Comparison of ENCODE assay signal across 9 cellular contexts in genomic region chr3:130963878-130964277, GRCh38.
DNase-seq lines count a peak whose midpoint lies in the region; ATAC-seq, FAIRE-seq and TF ChIP-seq lines count a peak whose summit lies in the region.
"Had no signal": no experiment of that assay in that cellular context is flagged by ENCODE, and none has a peak within 500 bp of the region (broad histone marks: within the 10 kb centered on the region; RNA-seq: fewer than 3 reads in every experiment).

No MANE protein-coding gene starts in this region.

- no peaks in the 10 kb centered on the region for H4K20me1 ChIP-seq in endothelial cell of umbilical vein (replicated peaks; ENCODE audit: control insufficient read depth, extremely low read depth, insufficient read depth, low read length)

- H3K4me1 ChIP-seq in NT2/D1 (ENCODE audit: insufficient read depth, insufficient read length) (no peaks in the 10 kb centered on the region), endothelial cell of umbilical vein (ENCODE audit: control insufficient read depth, extremely low read depth, insufficient read depth, low read length) (peaks cover 21% of the 10 kb centered on the region), neutrophil (ENCODE audit: control insufficient read depth in 1 of 2, insufficient read depth in 1 of 2, low read depth in 1 of 2, low read length in 1 of 2) (peaks cover 18 to 31% of the 10 kb centered on the region in 2 experiments)

- POLR2A ChIA-PET in endothelial cell of umbilical vein (lab: Charles Lee): no interaction called here

- dilution Hi-C loops in endothelial cell of umbilical vein (cut with MboI; ENCODE audit: extremely low pct_ligation_motif_present, low sequenced_read_pairs): no loop called here

- no peak for FAIRE-seq in endothelial cell of umbilical vein (lab: Jason Lieb, UNC)

- peak overlapping the region; percentile 17 for H3K4me2 ChIP-seq in endothelial cell of umbilical vein (ENCODE audit: insufficient read depth, low read length)

- BruUV-seq in endothelial cell of umbilical vein (replicated peaks; lab: Mats Ljungman, UMichigan): no TSS peak

- CTCF ChIA-PET in endothelial cell of umbilical vein (lab: Charles Lee): interaction anchor here (0.8 to 1.2 kb wide), 3 partner anchors 8 to 237 kb away, joined by 3 to 4 read pairs (median 3); no protein-coding TSS in a partner anchor

- H3K9me1 ChIP-seq in endothelial cell of umbilical vein (replicated peaks; ENCODE audit: control insufficient read depth, extremely low read depth, insufficient read depth, low read length): no peaks in the 10 kb centered on the region

- TF ChIP-seq POLR2A in endothelial cell of umbilical vein (IDR thresholded peaks at IDR 0.05; ENCODE audit: low read depth, low read length): no peak

- H3K4me3 ChIP-seq in NT2/D1 (ENCODE audit: insufficient read length, low read depth) (no peak overlapping the region), endothelial cell of umbilical vein (replicated peaks in 1 of 3; ENCODE audit: insufficient read depth in 1 of 3, low read depth in 1 of 3, low read length in 3 of 3) (no peak overlapping the region), neutrophil (ENCODE audit: low read depth in 1 of 2, low read length in 1 of 2) (no peak overlapping the region)

- H3K9ac ChIP-seq in NT2/D1 (ENCODE audit: insufficient read length, low read depth) (no peak overlapping the region), endothelial cell of umbilical vein (replicated peaks; ENCODE audit: extremely low read depth, insufficient read depth, low read length) (no peak overlapping the region)

- intact Hi-C loops in endothelial cell of umbilical vein (cut with micrococcal nuclease): loop anchor here (2.0 kb wide), 1 partner anchor 69 kb away; the partner anchor contains the start of gene ATP2C1

- no peaks in the 10 kb centered on the region for H3K79me2 ChIP-seq in endothelial cell of umbilical vein (ENCODE audit: control insufficient read depth, insufficient read depth, low read length)

- H3K9me3 ChIP-seq in NT2/D1 (ENCODE audit: insufficient read depth, low read length) (no peaks in the 10 kb centered on the region), endothelial cell of umbilical vein (replicated peaks; ENCODE audit: control insufficient read depth, insufficient read depth, low read length) (no peaks in the 10 kb centered on the region), neutrophil (no peaks in the 10 kb centered on the region)

- no peak overlapping the region for H2AFZ ChIP-seq in endothelial cell of umbilical vein (ENCODE audit: low read depth, low read length)

- H3K27me3 ChIP-seq in NT2/D1 (ENCODE audit: insufficient read depth, insufficient read length) (no peaks in the 10 kb centered on the region), endothelial cell of umbilical vein (ENCODE audit: control insufficient read depth in 2 of 2, insufficient read depth in 2 of 2, low read length in 2 of 2) (no peaks in the 10 kb centered on the region), neutrophil (no peaks in the 10 kb centered on the region)

- DNase-seq in EL (peak; percentile 93), NT2/D1 (ENCODE audit: low read depth, low spot score) (peak; percentile 11), endothelial cell of umbilical vein (ENCODE audit: low read depth, low spot score) (peak; percentile 57), DMS 273 (lab: John Stamatoyannopoulos, UW; ENCODE audit: unreplicated experiment) (no peak), NCI-H146 treated with DMSO at 0.1 percent for 48 hours (lab: John Stamatoyannopoulos, UW; ENCODE audit: unreplicated experiment) (no peak)
- DNase-seq: Karpas-422 had no signal

- ATAC-seq in GM18519 (IDR thresholded peaks at IDR 0.05; ENCODE audit: low FRiP score, unreplicated experiment) (no peak), HG03342 (IDR thresholded peaks at IDR 0.05; ENCODE audit: unreplicated experiment) (no peak)

- H3K27ac ChIP-seq in endothelial cell of umbilical vein (ENCODE audit: insufficient read depth, low read depth, low read length): peak overlapping the region; percentile 68
- peak overlapping the region; percentile 66 for H3K27ac ChIP-seq in neutrophil

- TF ChIP-seq CTCF in endothelial cell of umbilical vein (IDR thresholded peaks at IDR 0.05; ENCODE audit: extremely low read depth in 1 of 2, insufficient read depth in 1 of 2, low read depth in 1 of 2, low read length in 2 of 2) (no peak), neutrophil (IDR thresholded peaks at IDR 0.05) (no peak)

- H3K36me3 ChIP-seq in NT2/D1 (ENCODE audit: insufficient read depth, insufficient read length, low read length) (peaks cover 50% of the 10 kb centered on the region), endothelial cell of umbilical vein (ENCODE audit: control insufficient read depth in 2 of 2, extremely low read depth in 1 of 2, insufficient read depth in 2 of 2, low read length in 2 of 2) (peaks cover 2 to 11% of the 10 kb centered on the region in 2 experiments), neutrophil (peaks cover 35% of the 10 kb centered on the region)

TF ChIP-seq in endothelial cell of umbilical vein, 7 proteins besides CTCF, POLR2A, EP300 and RAD21:
- peak; percentile 56 for TF ChIP-seq FOS (IDR thresholded peaks at IDR 0.05; ENCODE audit: borderline replicate concordance, insufficient read depth, low read length)
- TF ChIP-seq JUN (IDR thresholded peaks at IDR 0.05; ENCODE audit: borderline replicate concordance, insufficient read depth, insufficient read length, low read depth): peak; percentile 71
- TF ChIP-seq MYC (IDR thresholded peaks at IDR 0.05; ENCODE audit: low read depth, low read length): no peak

Comparison
In these comparisons a context has a peak if more than half of its experiments do, and no peak if none do; other contexts are left out.
1. DNase-seq: peak in EL (single experiment), NT2/D1 (single experiment) and endothelial cell of umbilical vein (single experiment); none in DMS 273 (single experiment) and NCI-H146 treated with DMSO at 0.1 percent for 48 hours (single experiment).